ENCODE assay signal across 8 cellular contexts in genomic region chr6:30212865-30213653, GRCh38. TPM values are rescaled to one million over a fixed set of nuclear protein-coding genes. Genes with fewer than 3 reads are reported as not detected.
DNase-seq lines count a peak whose midpoint lies in the region; ATAC-seq and TF ChIP-seq lines count a peak whose summit lies in the region.

TSS of gene TRIM26 (minus strand) at chr6:30213406. CDS start at chr6:30199103, 14,303 bp downstream.

- no peaks in the 10 kb centered on the region for H3K9me3 ChIP-seq in RWPE2 (ENCODE audit: severe bottlenecking)

- H3K27me3 Mint-ChIP-seq in activated T-helper 2 cell treated with anti-CD3 and anti-CD28 coated beads, Interferon-gamma antibody, Interleukin-2, Interleukin-4, amounts not matched to agents 10 μg/mL and 5 μg/mL and 100 μg/mL, durations not matched to agents 14 hours and 24 hours and 36 hours (ENCODE audit: low read depth) = no peaks in the 10 kb centered on the region
- H3K27me3 Mint-ChIP-seq in naive thymus-derived CD8-positive, alpha-beta T cell = no peaks in the 10 kb centered on the region

- peaks cover 18% of the 10 kb centered on the region for H3K4me1 ChIP-seq in RWPE2 (ENCODE audit: insufficient read depth, poor library complexity, severe bottlenecking)

- ATAC-seq in RWPE2 (ENCODE audit: low read depth) = peak; percentile 92
- peak; percentile 88 to 89 for ATAC-seq in naive thymus-derived CD8-positive, alpha-beta T cell

- H3K27me3 ChIP-seq in RWPE2 (ENCODE audit: insufficient read depth, poor library complexity, severe bottlenecking) = no peaks in the 10 kb centered on the region

- peak within 1 kb of the TSS; percentile 97 for H3K27ac Mint-ChIP-seq in activated T-helper 2 cell treated with anti-CD3 and anti-CD28 coated beads, Interferon-gamma antibody, Interleukin-2, Interleukin-4, amounts not matched to agents 10 μg/mL and 5 μg/mL and 100 μg/mL, durations not matched to agents 14 hours and 24 hours and 36 hours
- peak within 1 kb of the TSS; percentile 93 to 100 (median 99) for H3K27ac Mint-ChIP-seq in naive thymus-derived CD8-positive, alpha-beta T cell

- intact Hi-C loops in activated T-helper 2 cell treated with anti-CD3 and anti-CD28 coated beads, Interferon-gamma antibody, Interleukin-2, Interleukin-4, amounts not matched to agents 10 μg/mL and 5 μg/mL and 100 μg/mL, durations not matched to agents 14 hours and 24 hours and 36 hours (cut with micrococcal nuclease) = loop anchor here (1.0 to 5.0 kb wide), 5 partner anchors 43 to 314 kb away; partner anchors contain the start of genes PPP1R11, RPP21 and TRIM39

- H3K4me3 ChIP-seq in RWPE2 (ENCODE audit: severe bottlenecking) (peak within 1 kb of the TSS; percentile 60), fibroblast of mammary gland (ENCODE audit: control insufficient read depth, low read depth, low read length) (peak within 1 kb of the TSS; percentile 94)

- peaks cover 7% of the 10 kb centered on the region; the same call in 1 of the 2 replicates for H3K36me3 ChIP-seq in RWPE2 (ENCODE audit: low read depth)

- H3K9me3 Mint-ChIP-seq in activated T-helper 2 cell treated with anti-CD3 and anti-CD28 coated beads, Interferon-gamma antibody, Interleukin-2, Interleukin-4, amounts not matched to agents 10 μg/mL and 5 μg/mL and 100 μg/mL, durations not matched to agents 14 hours and 24 hours and 36 hours = no peaks in the 10 kb centered on the region
- no peaks in the 10 kb centered on the region for H3K9me3 Mint-ChIP-seq in naive thymus-derived CD8-positive, alpha-beta T cell

- H3K27ac ChIP-seq in RWPE2 (ENCODE audit: poor library complexity, severe bottlenecking) = peak within 1 kb of the TSS; percentile 81

- POLR2A ChIA-PET in naive thymus-derived CD8-positive, alpha-beta T cell (lab: Charles Lee) = interaction anchor here (0.6 to 2.9 kb wide), 15 partner anchors 15 to 1622 kb away, joined by 3 to 36 read pairs (median 4); partner anchors contain the start of genes BAG6, HLA-A, POLR1H and PPP1R11

- H3K36me3 Mint-ChIP-seq in activated T-helper 2 cell treated with anti-CD3 and anti-CD28 coated beads, Interferon-gamma antibody, Interleukin-2, Interleukin-4, amounts not matched to agents 10 μg/mL and 5 μg/mL and 100 μg/mL, durations not matched to agents 14 hours and 24 hours and 36 hours (ENCODE audit: low read depth) = peaks cover 28% of the 10 kb centered on the region
- peaks cover 0 to 15% (median 5%) of the 10 kb centered on the region in 3 donors for H3K36me3 Mint-ChIP-seq in naive thymus-derived CD8-positive, alpha-beta T cell

- peaks cover 48% of the 10 kb centered on the region for H3K4me1 Mint-ChIP-seq in activated T-helper 2 cell treated with anti-CD3 and anti-CD28 coated beads, Interferon-gamma antibody, Interleukin-2, Interleukin-4, amounts not matched to agents 10 μg/mL and 5 μg/mL and 100 μg/mL, durations not matched to agents 14 hours and 24 hours and 36 hours (ENCODE audit: low read depth)
- H3K4me1 Mint-ChIP-seq in naive thymus-derived CD8-positive, alpha-beta T cell = peaks cover 39 to 62% (median 59%) of the 10 kb centered on the region in 4 donors

- peak within 1 kb of the TSS; percentile 96 for H3K4me3 Mint-ChIP-seq in activated T-helper 2 cell treated with anti-CD3 and anti-CD28 coated beads, Interferon-gamma antibody, Interleukin-2, Interleukin-4, amounts not matched to agents 10 μg/mL and 5 μg/mL and 100 μg/mL, durations not matched to agents 14 hours and 24 hours and 36 hours (ENCODE audit: low read depth)
- H3K4me3 Mint-ChIP-seq in naive thymus-derived CD8-positive, alpha-beta T cell = peak within 1 kb of the TSS; percentile 92 to 100 (median 96)

- TF ChIP-seq CTCF in RWPE2 (IDR thresholded peaks at IDR 0.05; ENCODE audit: poor library complexity, severe bottlenecking) = no peak
- TF ChIP-seq CTCF in fibroblast of mammary gland (conservative IDR thresholded peaks at IDR 0.05; ENCODE audit: control insufficient read depth, insufficient read depth, low read depth, low read length) = no peak

- DNase-seq in EH (ENCODE audit: low read depth) (peak; percentile 98), H4 (ENCODE audit: low spot score) (peak; percentile 94), LoVo (ENCODE audit: low spot score) (peak; percentile 98), RWPE2 (ENCODE audit: low spot score) (peak; percentile 97), fibroblast of mammary gland (ENCODE audit: low read depth) (peak; percentile 94)
- DNase-seq in activated T-helper 2 cell treated with anti-CD3 and anti-CD28 coated beads, Interferon-gamma antibody, Interleukin-2, Interleukin-4, amounts not matched to agents 10 μg/mL and 5 μg/mL and 100 μg/mL, durations not matched to agents 14 hours and 24 hours and 36 hours (ENCODE audit: low spot score) = peak; percentile 98
- DNase-seq in naive thymus-derived CD8-positive, alpha-beta T cell = peak; percentile 88 to 99 (median 97)
- DNase-seq in stimulated activated naive CD4-positive, alpha-beta T cell (lab: John Stamatoyannopoulos, UW) = peak; percentile 92 to 97 (median 96)

RNA-seq across cellular contexts. Expression of gene TRIM26, which starts in this region (rescaled TPM):
- total RNA-seq in H4 (2014; rRNA removed; shearing (Covaris generic)) = 39.6 and 50.5 TPM in 2 replicates
- 49.9 and 51.5 TPM in 2 replicates for total RNA-seq in activated T-helper 2 cell treated with anti-CD3 and anti-CD28 coated beads, Interferon-gamma antibody, Interleukin-2, Interleukin-4, amounts not matched to agents 10 μg/mL and 5 μg/mL and 100 μg/mL, durations not matched to agents 14 hours and 24 hours and 36 hours
- 10 to 100 TPM; 42.6 to 47.0 TPM for total RNA-seq in naive thymus-derived CD8-positive, alpha-beta T cell
- 10 to 100 TPM; 22.7 to 42.9 (median 27.6) TPM for polyA plus RNA-seq in naive thymus-derived CD8-positive, alpha-beta T cell

Comparison
In these comparisons a context has a peak if more than half of its experiments do, and no peak if none do; other contexts are left out.
1. Peak in every context shown above with its lines: DNase-seq, ATAC-seq, H3K4me3 ChIP-seq and H3K27ac ChIP-seq.